ENCODE assay signal across 23 cellular contexts in genomic region chr2:20418519-20418918, GRCh38. TPM values are rescaled to one million over a fixed set of nuclear protein-coding genes. Genes with fewer than 3 reads are reported as not detected.
DNase-seq lines count a peak whose midpoint lies in the region; ATAC-seq and TF ChIP-seq lines count a peak whose summit lies in the region.
"Had no signal": no experiment of that assay in that cellular context is flagged by ENCODE, and none has a peak within 500 bp of the region (broad histone marks: within the 10 kb centered on the region; RNA-seq: fewer than 3 reads in every experiment).

No MANE protein-coding gene starts in this region.

- H3K27me3 ChIP-seq in right atrium auricular region (no peaks in the 10 kb centered on the region), right lobe of liver (no peaks in the 10 kb centered on the region), skeletal muscle satellite cell (ENCODE audit: control insufficient read depth, insufficient read depth, low read length) (no peaks in the 10 kb centered on the region)
- H3K27me3 ChIP-seq: ovary had no signal

- peak in 1 of 4 donors; percentile 10 for ATAC-seq in right lobe of liver
- no peak for ATAC-seq in HG03378 (IDR thresholded peaks at IDR 0.05; ENCODE audit: unreplicated experiment)
- no peak for ATAC-seq in stimulated activated naive CD8-positive, alpha-beta T cell treated with anti-CD3 and anti-CD28 coated beads, Interleukin-15, amount 100 ng/mL, for 72 hours
- ATAC-seq: esophagus mucosa had no signal

- no peak for TF ChIP-seq POLR2A in right lobe of liver (IDR thresholded peaks at IDR 0.05)

- no peak overlapping the region for H3K27ac Mint-ChIP-seq in stimulated activated naive CD8-positive, alpha-beta T cell treated with anti-CD3 and anti-CD28 coated beads, Interleukin-15, amount 100 ng/mL, for 72 hours
- H3K27ac Mint-ChIP-seq: activated B cell treated with CpG ODN at 0.5 μM for 24 hours; activated CD4-positive, alpha-beta memory T cell treated with anti-CD3 and anti-CD28 coated beads, Interleukin-2, amount 10 ng/mL, durations not matched to agents 7 days and 5 days; activated naive CD4-positive, alpha-beta T cell treated with anti-CD3 and anti-CD28 coated beads, Interleukin-2, amount 10 ng/mL, durations not matched to agents 7 days and 5 days had no signal

- 33% methylated on average over 3 of the region's 3 CpGs for WGBS in right lobe of liver (ENCODE audit: insufficient coverage, low coverage, low lambda C conversion rate, missing lambda C conversion rate)

- H3K9ac ChIP-seq in skeletal muscle satellite cell (ENCODE audit: low read depth, low read length), result peak overlapping the region; percentile 45

- H3K36me3 ChIP-seq in right atrium auricular region, result no peaks in the 10 kb centered on the region
- no peaks in the 10 kb centered on the region for H3K36me3 ChIP-seq in right lobe of liver
- H3K36me3 ChIP-seq in skeletal muscle satellite cell (ENCODE audit: insufficient read depth, low read length), result no peaks in the 10 kb centered on the region
- H3K36me3 ChIP-seq: ovary had no signal

- H3K27ac ChIP-seq in right atrium auricular region (peak overlapping the region; percentile 57 to 71), right lobe of liver (peak overlapping the region in 2 of 3 donors; percentile 57 to 85)
- H3K27ac ChIP-seq: A549 had no signal

- H3K4me1 ChIP-seq in right atrium auricular region, result peaks cover 0 to 24% of the 10 kb centered on the region in 2 donors
- peaks cover 0 to 73% (median 30%) of the 10 kb centered on the region in 4 donors for H3K4me1 ChIP-seq in right lobe of liver
- H3K4me1 ChIP-seq in skeletal muscle satellite cell (ENCODE audit: control insufficient read depth, insufficient read depth, low read length), result peaks cover 39% of the 10 kb centered on the region

- no peak overlapping the region for H3K4me2 ChIP-seq in skeletal muscle satellite cell (ENCODE audit: low read length)
- H3K4me2 ChIP-seq: A549 had no signal

- DNase-seq in right atrium auricular region (ENCODE audit: low spot score) (peak; percentile 43), cardiac septum (ENCODE audit: low spot score) (no peak), right lobe of liver (peak in 1 of 3 donors; percentile 48), cerebellar cortex (ENCODE audit: low spot score) (no peak), nucleus accumbens (lab: John Stamatoyannopoulos, UW) (no peak)
- DNase-seq in stimulated activated naive CD8-positive, alpha-beta T cell treated with anti-CD3 and anti-CD28 coated beads, Interleukin-15, amount 100 ng/mL, for 72 hours, result no peak
- DNase-seq: activated B cell treated with CpG ODN at 0.5 μM for 24 hours; activated CD4-positive, alpha-beta memory T cell treated with anti-CD3 and anti-CD28 coated beads, Interleukin-2, amount 10 ng/mL, durations not matched to agents 7 days and 5 days; activated naive CD4-positive, alpha-beta T cell treated with anti-CD3 and anti-CD28 coated beads, Interleukin-2, amount 10 ng/mL, durations not matched to agents 7 days and 5 days; activated T-cell treated with anti-CD3 and anti-CD28 coated beads, Interleukin-2, amount 50 U/mL, for 1 hour; effector CD8-positive, alpha-beta T cell; immature natural killer cell; naive B cell; NCI-H1105 treated with DMSO at 0.1 percent for 48 hours; NCI-H2081 treated with DMSO at 0.1 percent for 48 hours; stimulated activated CD4-positive, alpha-beta T cell treated with anti-CD3 and anti-CD28 coated beads, Interleukin-2, amount 100 ng/mL, for 24 hours; stimulated activated naive CD4-positive, alpha-beta T cell treated with Interleukin-2 at 50 U/mL for 16 hours; T-helper 9 cell had no signal

- H3K4me3 ChIP-seq in right atrium auricular region, result no peak overlapping the region
- H3K4me3 ChIP-seq in right lobe of liver, result no peak overlapping the region
- no peak overlapping the region for H3K4me3 ChIP-seq in skeletal muscle satellite cell (ENCODE audit: low read length)
- H3K4me3 ChIP-seq: A549, ovary had no signal

- TF ChIP-seq CTCF in right atrium auricular region (IDR thresholded peaks at IDR 0.05), result no peak
- TF ChIP-seq CTCF in right lobe of liver (IDR thresholded peaks at IDR 0.05), result no peak

- H3K27me3 Mint-ChIP-seq in stimulated activated naive CD8-positive, alpha-beta T cell treated with anti-CD3 and anti-CD28 coated beads, Interleukin-15, amount 100 ng/mL, for 72 hours, result no peaks in the 10 kb centered on the region

- intact Hi-C loops in cardiac septum (cut with DNase I) (no loop called here), right lobe of liver (cut with DNase I) (no loop called here)

- H3K9me3 Mint-ChIP-seq in stimulated activated naive CD8-positive, alpha-beta T cell treated with anti-CD3 and anti-CD28 coated beads, Interleukin-15, amount 100 ng/mL, for 72 hours, result peaks cover 0 to 6% of the 10 kb centered on the region in 2 donors
- H3K9me3 Mint-ChIP-seq: activated B cell treated with CpG ODN at 0.5 μM for 24 hours; activated CD4-positive, alpha-beta memory T cell treated with anti-CD3 and anti-CD28 coated beads, Interleukin-2, amount 10 ng/mL, durations not matched to agents 7 days and 5 days; activated naive CD4-positive, alpha-beta T cell treated with anti-CD3 and anti-CD28 coated beads, Interleukin-2, amount 10 ng/mL, durations not matched to agents 7 days and 5 days; immature natural killer cell; naive B cell had no signal

- H3K9me3 ChIP-seq in right atrium auricular region (no peaks in the 10 kb centered on the region), right lobe of liver (no peaks in the 10 kb centered on the region), skeletal muscle satellite cell (replicated peaks; ENCODE audit: low read length) (no peaks in the 10 kb centered on the region)
- H3K9me3 ChIP-seq: A549, ovary had no signal

- H3K4me1 Mint-ChIP-seq in stimulated activated naive CD8-positive, alpha-beta T cell treated with anti-CD3 and anti-CD28 coated beads, Interleukin-15, amount 100 ng/mL, for 72 hours, result peaks cover under 1% of the 10 kb centered on the region

- H3K4me3 Mint-ChIP-seq in stimulated activated naive CD8-positive, alpha-beta T cell treated with anti-CD3 and anti-CD28 coated beads, Interleukin-15, amount 100 ng/mL, for 72 hours, result no peak overlapping the region
- H3K4me3 Mint-ChIP-seq: activated B cell treated with CpG ODN at 0.5 μM for 24 hours; activated CD4-positive, alpha-beta memory T cell treated with anti-CD3 and anti-CD28 coated beads, Interleukin-2, amount 10 ng/mL, durations not matched to agents 7 days and 5 days; activated naive CD4-positive, alpha-beta T cell treated with anti-CD3 and anti-CD28 coated beads, Interleukin-2, amount 10 ng/mL, durations not matched to agents 7 days and 5 days; immature natural killer cell; naive B cell had no signal

RNA-seq across cellular contexts. Expression of gene RHOB, which starts 28.4 kb away (rescaled TPM):
- total RNA-seq in right atrium auricular region, result 100 to 1,000 TPM; 471 to 664 TPM
- total RNA-seq in cardiac septum, result 98.4 TPM
- total RNA-seq in right lobe of liver, result 100 to 1,000 TPM; 185 to 656 (median 388) TPM
- total RNA-seq in skeletal muscle satellite cell (2012; rRNA removed), result 55.0 and 60.3 TPM in 2 replicates
